In the genomic region with DNA sequence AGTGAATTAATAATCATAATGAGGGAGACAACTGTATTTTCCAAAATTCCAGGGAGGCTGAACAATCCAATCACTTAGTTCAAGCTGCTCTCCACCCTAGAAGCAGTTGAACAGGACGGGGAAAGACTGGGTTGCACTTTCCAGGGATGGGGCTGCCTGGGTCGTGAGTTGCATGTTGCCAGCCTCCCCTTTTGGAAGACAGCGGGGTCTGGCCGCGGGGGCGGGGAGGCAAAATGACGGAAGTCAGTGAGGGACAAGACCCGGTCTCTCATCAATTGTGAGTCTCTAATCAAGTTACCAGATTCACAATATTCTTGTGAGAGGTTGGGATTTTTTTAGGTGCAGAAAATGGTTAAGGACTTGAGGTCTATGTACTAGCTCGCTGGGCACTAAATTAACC, we compare ENCODE assay signal across 5 cellular contexts.
"Had no signal": no experiment of that assay in that cellular context is flagged by ENCODE, and none has a peak within 500 bp of the region (broad histone marks: within the 10 kb centered on the region; RNA-seq: fewer than 3 reads in every experiment).

No MANE protein-coding gene starts in this region.

- H3K4me3 ChIP-seq: K562 had no signal

- ATAC-seq: K562 had no signal

- H3K27ac Mint-ChIP-seq: H9 had no signal

- H3K9me3 Mint-ChIP-seq: H9 had no signal

- DNase-seq: GOT3, H9, HCEC 1CT, IMR-90 had no signal

- H3K4me3 Mint-ChIP-seq: H9 had no signal
